ENCODE assay signal across 19 cellular contexts in genomic region chr19:51431124-51431523, GRCh38. TPM values are rescaled to one million over a fixed set of nuclear protein-coding genes. Genes with fewer than 3 reads are reported as not detected.
"Had no signal": no experiment of that assay in that cellular context is flagged by ENCODE, and none has a peak within 500 bp of the region (broad histone marks: within the 10 kb centered on the region; RNA-seq: fewer than 3 reads in every experiment).

No MANE protein-coding gene starts in this region.

- H3K27ac ChIP-seq: prostate gland had no signal

- H3K36me3 ChIP-seq: prostate gland had no signal

- H3K4me3 ChIP-seq: mucosa of descending colon, prostate gland had no signal

- ATAC-seq: activated naive CD4-positive, alpha-beta T cell treated with anti-CD3 and anti-CD28 coated beads, Interleukin-2, amount 50 U/mL, for 72 hours; mucosa of descending colon; natural killer cell treated with Interleukin-12 subunit alpha and Interleukin-12 subunit beta and Interleukin-15 and Interleukin-18, amount 100 ng/mL, for 72 hours; sciatic nerve had no signal

- H3K9me3 ChIP-seq: mucosa of descending colon, prostate gland had no signal

- DNase-seq: activated CD4-positive, alpha-beta T cell treated with anti-CD3 and anti-CD28 coated beads, Interleukin-2, amount 50 U/mL, for 4 hours; activated CD4-positive, CD25-positive, alpha-beta regulatory T cell treated with anti-CD3 and anti-CD28 coated beads, Interleukin-2, amount 50 U/mL, for 72 hours; activated effector memory CD4-positive, alpha-beta T cell treated with anti-CD3 and anti-CD28 coated beads, Interleukin-2, amount 50 U/mL, for 16 hours; activated T-cell treated with anti-CD3 and anti-CD28 coated beads, Interleukin-2, amount 50 U/mL, for 1 hour; amygdala; hypothalamus; kidney glomerular epithelial cell; mucosa of descending colon; stimulated activated CD4-positive, alpha-beta T cell treated with anti-CD3 and anti-CD28 coated beads, Interleukin-12 subunit alpha, Interleukin-12 subunit beta, amount 100 ng/mL, for 4 hours; stimulated activated CD4-positive, alpha-beta T cell treated with anti-CD3 and anti-CD28 coated beads, Interleukin-4, amount 100 ng/mL, for 1 hour; stimulated activated CD8-positive, alpha-beta memory T cell treated with anti-CD3 and anti-CD28 coated beads, Interleukin-4, amount 100 ng/mL, for 48 hours had no signal

- H3K4me1 ChIP-seq: prostate gland had no signal

RNA-seq across cellular contexts. Expression of gene SIGLEC10, which starts 13.7 kb away (rescaled TPM):
- total RNA-seq: epithelial cell of proximal tubule had no signal

RNA-seq across cellular contexts. Expression of gene SIGLEC8, which starts 27.1 kb away (rescaled TPM):
- total RNA-seq: activated naive CD4-positive, alpha-beta T cell treated with anti-CD3 and anti-CD28 coated beads, Interleukin-2, amount 50 U/mL, for 72 hours; epithelial cell of proximal tubule; natural killer cell treated with Interleukin-12 subunit alpha and Interleukin-12 subunit beta and Interleukin-15 and Interleukin-18, amount 100 ng/mL, for 72 hours had no signal

RNA-seq across cellular contexts. Expression of gene C19orf84, which starts 40.7 kb away (rescaled TPM):
- total RNA-seq: activated naive CD4-positive, alpha-beta T cell treated with anti-CD3 and anti-CD28 coated beads, Interleukin-2, amount 50 U/mL, for 72 hours; epithelial cell of proximal tubule; mucosa of descending colon; omental fat pad; sciatic nerve; temporal lobe; urinary bladder had no signal
- polyA plus RNA-seq: urinary bladder had no signal

RNA-seq across cellular contexts. Expression of gene LIM2, which starts 43.4 kb away (rescaled TPM):
- total RNA-seq: epithelial cell of proximal tubule, mucosa of descending colon, omental fat pad, prostate gland, sciatic nerve, temporal lobe, urinary bladder had no signal
- polyA plus RNA-seq: urinary bladder had no signal

RNA-seq across cellular contexts. Expression of gene CEACAM18, which starts 47.2 kb away (rescaled TPM):
- total RNA-seq: activated naive CD4-positive, alpha-beta T cell treated with anti-CD3 and anti-CD28 coated beads, Interleukin-2, amount 50 U/mL, for 72 hours; epithelial cell of proximal tubule; natural killer cell treated with Interleukin-12 subunit alpha and Interleukin-12 subunit beta and Interleukin-15 and Interleukin-18, amount 100 ng/mL, for 72 hours; omental fat pad; prostate gland; sciatic nerve; temporal lobe; urinary bladder had no signal
- polyA plus RNA-seq: urinary bladder had no signal
